In the genomic region with DNA sequence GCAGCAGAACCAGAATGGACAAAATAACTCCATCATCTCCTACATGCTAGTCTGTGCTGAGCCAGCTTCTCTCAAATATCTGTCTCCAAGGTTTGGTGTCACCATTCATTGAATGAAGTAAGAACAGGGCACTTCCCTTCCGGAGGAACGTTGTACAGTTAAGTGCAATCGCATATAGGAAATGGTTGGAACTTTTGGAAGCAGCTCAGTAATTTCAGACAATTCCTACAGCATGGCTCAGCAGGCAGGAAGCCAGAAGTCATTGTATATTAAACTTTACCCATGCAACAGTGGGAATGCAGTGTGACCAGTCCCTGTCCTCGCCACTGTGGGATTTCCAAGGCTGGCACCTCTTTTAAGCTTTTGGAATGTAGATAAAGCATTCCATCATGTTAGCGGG, we compare ENCODE assay signal across 26 cellular contexts. TPM values are rescaled to one million over a fixed set of nuclear protein-coding genes. Genes with fewer than 3 reads are reported as not detected.
DNase-seq lines count a peak whose midpoint lies in the region; ATAC-seq and TF ChIP-seq lines count a peak whose summit lies in the region.
"Had no signal": no experiment of that assay in that cellular context is flagged by ENCODE, and none has a peak within 500 bp of the region (broad histone marks: within the 10 kb centered on the region; RNA-seq: fewer than 3 reads in every experiment).

No MANE protein-coding gene starts in this region.

- H3K4me3 Mint-ChIP-seq in osteocyte (ENCODE audit: unreplicated experiment), result no peak overlapping the region
- H3K4me3 Mint-ChIP-seq: stimulated activated naive CD8-positive, alpha-beta T cell treated with anti-CD3 and anti-CD28 coated beads, Interleukin-15, amount 100 ng/mL, for 72 hours; T-cell had no signal

- peaks cover 0 to 13% (median 0%) of the 10 kb centered on the region in 7 donors for H3K27me3 ChIP-seq in spleen (replicated peaks in 1 of 7)
- H3K27me3 ChIP-seq: ascending aorta, tibial nerve had no signal

- no peaks in the 10 kb centered on the region for H3K4me1 ChIP-seq in spleen
- H3K4me1 ChIP-seq: ascending aorta, tibial nerve had no signal

- H3K36me3 Mint-ChIP-seq in osteocyte (ENCODE audit: unreplicated experiment), result no peaks in the 10 kb centered on the region
- H3K36me3 Mint-ChIP-seq: T-cell had no signal

- no peak overlapping the region for H3K27ac Mint-ChIP-seq in osteocyte (ENCODE audit: unreplicated experiment)
- H3K27ac Mint-ChIP-seq: stimulated activated naive CD8-positive, alpha-beta T cell treated with anti-CD3 and anti-CD28 coated beads, Interleukin-15, amount 100 ng/mL, for 72 hours; T-cell had no signal

- H3K9me3 ChIP-seq in spleen, result no peaks in the 10 kb centered on the region
- H3K9me3 ChIP-seq: ascending aorta, tibial nerve had no signal

- H3K27ac ChIP-seq in spleen, result no peak overlapping the region
- H3K27ac ChIP-seq: ascending aorta, C4-2B, tibial nerve had no signal

- no peaks in the 10 kb centered on the region for H3K27me3 Mint-ChIP-seq in osteocyte (ENCODE audit: unreplicated experiment)

- no peaks in the 10 kb centered on the region for H3K36me3 ChIP-seq in spleen
- H3K36me3 ChIP-seq: ascending aorta, tibial nerve had no signal

- DNase-seq in AG10803 (ENCODE audit: low read depth) (peak; percentile 74), HT1080 (ENCODE audit: low read depth) (peak; percentile 56), dermis blood vessel endothelial cell (peak; percentile 34), osteocyte (ENCODE audit: extremely low spot score, unreplicated experiment) (peak; percentile 34), NCI-H146 treated with DMSO at 0.1 percent for 48 hours (lab: John Stamatoyannopoulos, UW; ENCODE audit: unreplicated experiment) (no peak), spleen (no peak)
- DNase-seq in activated CD8-positive, alpha-beta memory T cell treated with anti-CD3 and anti-CD28 coated beads, Interleukin-2, amount 50 U/mL, for 48 hours, result no peak
- DNase-seq: activated naive CD4-positive, alpha-beta T cell treated with anti-CD3 and anti-CD28 coated beads, Interleukin-2, amount 50 U/mL, for 16 hours; effector CD4-positive, alpha-beta T cell; erythroblast; glutamatergic neuron; Kasumi-1; NCI-H1092 treated with DMSO at 0.1 percent for 48 hours; NCI-H2029; NCI-H345; NCI-H774; nucleus accumbens; SHP77 treated with DMSO at 0.1 percent for 48 hours; stimulated activated CD4-positive, alpha-beta T cell treated with anti-CD3 and anti-CD28 coated beads, Interleukin-4, amount 100 ng/mL, for 4 hours; stimulated activated naive CD8-positive, alpha-beta T cell treated with anti-CD3 and anti-CD28 coated beads, Interleukin-15, amount 100 ng/mL, for 72 hours; T-cell had no signal

- whole genome bisulfite sequencing in spleen, 5 donors, result 53 to 74% (median 66%) methylated on average over 5 of the region's 5 CpGs

- intact Hi-C loops in spleen (cut with DNase I; ENCODE audit: low total_unique reads), result no loop called here

- no peak for ATAC-seq in GM21825 (IDR thresholded peaks at IDR 0.05; ENCODE audit: unreplicated experiment)
- ATAC-seq: stimulated activated naive CD8-positive, alpha-beta T cell treated with anti-CD3 and anti-CD28 coated beads, Interleukin-15, amount 100 ng/mL, for 72 hours; T-cell had no signal

- no peaks in the 10 kb centered on the region for H3K4me1 Mint-ChIP-seq in osteocyte (ENCODE audit: unreplicated experiment)
- H3K4me1 Mint-ChIP-seq: stimulated activated naive CD8-positive, alpha-beta T cell treated with anti-CD3 and anti-CD28 coated beads, Interleukin-15, amount 100 ng/mL, for 72 hours; T-cell had no signal

- no peak for TF ChIP-seq POLR2A in spleen (IDR thresholded peaks at IDR 0.05)

- H3K9me3 Mint-ChIP-seq in osteocyte (ENCODE audit: unreplicated experiment), result no peaks in the 10 kb centered on the region
- H3K9me3 Mint-ChIP-seq: stimulated activated naive CD8-positive, alpha-beta T cell treated with anti-CD3 and anti-CD28 coated beads, Interleukin-15, amount 100 ng/mL, for 72 hours; T-cell had no signal

- TF ChIP-seq CTCF in AG10803 (conservative IDR thresholded peaks at IDR 0.05; ENCODE audit: low read length) (no peak), osteocyte (IDR thresholded peaks at IDR 0.05) (no peak), spleen (IDR thresholded peaks at IDR 0.05 in 8 of 11, conservative IDR thresholded peaks at IDR 0.05 in 3 of 11) (no peak)

- no peak overlapping the region for H3K4me3 ChIP-seq in AG10803 (ENCODE audit: low read length)
- H3K4me3 ChIP-seq in spleen, result no peak overlapping the region
- H3K4me3 ChIP-seq: ascending aorta, tibial nerve had no signal

RNA-seq across cellular contexts. Expression of gene MYH2, which starts 51.1 kb away (rescaled TPM):
- total RNA-seq in HT1080 (2014; rRNA removed; shearing (Covaris generic)), result 0.03 TPM in 1 of 2 replicates, not detected in the other
- polyA plus RNA-seq in HT1080 (2015; cell fraction: cytosol; rRNA removed), result not detected in 2 replicates
- 0.10 TPM in 1 of 2 replicates, not detected in the other for polyA plus RNA-seq in HT1080 (2015; cell fraction: nucleus; rRNA removed)
- total RNA-seq in dermis blood vessel endothelial cell, result not detected in 2 replicates
- not detected in 2 replicates for total RNA-seq in osteocyte
- total RNA-seq in spleen, result not detected
- under 1 TPM in 2 of 3 donors, not detected in 1; 0.03 to 0.11 TPM for polyA plus RNA-seq in spleen
- total RNA-seq: ascending aorta, G401, T-cell, tibial nerve had no signal

RNA-seq across cellular contexts. Expression of gene MYH3, which starts 56.6 kb away (rescaled TPM):
- 0.66 and 0.97 TPM in 2 replicates for total RNA-seq in HT1080 (2014; rRNA removed; shearing (Covaris generic))
- 0.36 and 0.72 TPM in 2 replicates for polyA plus RNA-seq in HT1080 (2015; cell fraction: cytosol; rRNA removed)
- 3.8 and 5.6 TPM in 2 replicates for polyA plus RNA-seq in HT1080 (2015; cell fraction: nucleus; rRNA removed)
- total RNA-seq in dermis blood vessel endothelial cell (0.34 and 0.51 TPM in 2 replicates), osteocyte (2.4 and 3.2 TPM in 2 replicates), spleen (1 to 10 TPM; 2.2 to 6.0 (median 3.1) TPM)
- 1 to 10 TPM; 4.9 to 9.0 (median 8.0) TPM for polyA plus RNA-seq in spleen

Comparison
In these comparisons a context has a peak if more than half of its experiments do, and no peak if none do; other contexts are left out.
1. DNase-seq: peak in AG10803 (single experiment), HT1080 (single experiment), dermis blood vessel endothelial cell (single experiment) and osteocyte (single experiment); none in NCI-H146 treated with DMSO at 0.1 percent for 48 hours (single experiment), activated CD8-positive, alpha-beta memory T cell treated with anti-CD3 and anti-CD28 coated beads, Interleukin-2, amount 50 U/mL, for 48 hours (single experiment) and spleen (single experiment).